19 cellular contexts compared by ENCODE assay signal in the genomic region with DNA sequence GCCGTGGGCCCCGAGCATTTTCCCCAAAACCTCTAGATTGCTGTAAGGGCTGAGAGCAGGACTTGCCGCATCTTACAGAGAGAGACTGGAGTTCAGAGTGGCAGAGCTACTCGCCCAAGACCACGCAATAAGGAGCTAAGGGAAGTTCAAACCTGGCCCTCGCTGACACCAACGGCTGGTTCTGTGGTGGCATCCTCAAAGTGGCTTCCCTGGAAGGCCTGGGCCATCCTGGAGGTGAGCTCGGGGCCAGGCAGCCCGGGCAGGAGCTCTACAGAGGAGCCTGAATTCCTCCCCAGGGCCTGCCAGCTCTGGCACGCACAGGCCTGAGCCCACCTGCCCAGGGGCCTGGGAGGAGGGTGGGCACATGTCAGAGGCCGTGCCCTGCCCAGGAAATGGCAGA.
DNase-seq lines count a peak whose midpoint lies in the region; ATAC-seq and TF ChIP-seq lines count a peak whose summit lies in the region.
"Had no signal": no experiment of that assay in that cellular context is flagged by ENCODE, and none has a peak within 500 bp of the region (broad histone marks: within the 10 kb centered on the region; RNA-seq: fewer than 3 reads in every experiment).

No MANE protein-coding gene starts in this region.

- no peak overlapping the region for H3K4me3 ChIP-seq in right atrium auricular region
- peak overlapping the region; percentile 61 for H3K4me3 ChIP-seq in coronary artery
- H3K4me3 ChIP-seq in naive thymus-derived CD4-positive, alpha-beta T cell (ENCODE audit: low read length) = no peak overlapping the region
- no peak overlapping the region for H3K4me3 ChIP-seq in vagina
- H3K4me3 ChIP-seq: tibial nerve had no signal

- H3K27ac ChIP-seq in right atrium auricular region (peak overlapping the region; percentile 53 to 55), coronary artery (peak overlapping the region; percentile 68 to 96), vagina (peak overlapping the region; percentile 69)
- no peak overlapping the region for H3K27ac ChIP-seq in naive thymus-derived CD4-positive, alpha-beta T cell (ENCODE audit: low read depth, low read length)
- H3K27ac ChIP-seq: 22Rv1 had no signal

- H3K4me3 Mint-ChIP-seq in naive thymus-derived CD4-positive, alpha-beta T cell = no peak overlapping the region
- H3K4me3 Mint-ChIP-seq: activated B cell treated with CpG ODN at 0.5 μM for 24 hours; activated naive CD8-positive, alpha-beta T cell treated with anti-CD3 and anti-CD28 coated beads, Interleukin-2, amount 50 U/mL, for 24 hours; activated T-helper 1 cell treated with anti-CD3 and anti-CD28 coated beads, Interleukin-12 subunit alpha, Interleukin-12 subunit beta, Interleukin-2, Interleukin-4 antibody, amounts not matched to agents 30 ng/mL and 10 ng/mL and 1 ng/mL, durations not matched to agents 14 hours and 24 hours and 36 hours; stimulated activated memory B cell treated with anti-CD40 and anti-IgM and Interleukin-4, amounts not matched to agents 10 μg/mL and 1 μg/mL and 100 μg/mL, for 72 hours had no signal

- intact Hi-C loops in Right ventricle myocardium superior (cut with DNase I) = no loop called here
- intact Hi-C loops in naive thymus-derived CD4-positive, alpha-beta T cell (cut with micrococcal nuclease) = no loop called here
- intact Hi-C loops in vagina (cut with DNase I) = no loop called here

- DNase-seq in right atrium auricular region (ENCODE audit: low spot score) (no peak), Right ventricle myocardium superior (no peak), coronary artery (ENCODE audit: low spot score) (no peak), vagina (ENCODE audit: extremely low spot score in 2 of 2) (no peak), NCI-H1436 treated with DMSO at 0.1 percent for 48 hours (lab: John Stamatoyannopoulos, UW) (no peak), NCI-H345 (lab: John Stamatoyannopoulos, UW) (no peak)
- no peak for DNase-seq in naive thymus-derived CD4-positive, alpha-beta T cell
- DNase-seq: activated B cell treated with CpG ODN at 0.5 μM for 24 hours; activated naive CD8-positive, alpha-beta T cell treated with anti-CD3 and anti-CD28 coated beads, Interleukin-2, amount 50 U/mL, for 24 hours; central memory CD4-positive, alpha-beta T cell; DMS79; effector CD8-positive, alpha-beta T cell; NCI-H146; posterior cingulate gyrus had no signal

- TF ChIP-seq CTCF in right atrium auricular region (IDR thresholded peaks at IDR 0.05) (no peak), coronary artery (IDR thresholded peaks at IDR 0.05) (no peak), vagina (IDR thresholded peaks at IDR 0.05) (no peak)

- TF ChIP-seq POLR2A in vagina (IDR thresholded peaks at IDR 0.05) = no peak

- H3K27ac Mint-ChIP-seq in naive thymus-derived CD4-positive, alpha-beta T cell = no peak overlapping the region
- H3K27ac Mint-ChIP-seq: activated B cell treated with CpG ODN at 0.5 μM for 24 hours; activated naive CD8-positive, alpha-beta T cell treated with anti-CD3 and anti-CD28 coated beads, Interleukin-2, amount 50 U/mL, for 24 hours; activated T-helper 1 cell treated with anti-CD3 and anti-CD28 coated beads, Interleukin-12 subunit alpha, Interleukin-12 subunit beta, Interleukin-2, Interleukin-4 antibody, amounts not matched to agents 30 ng/mL and 10 ng/mL and 1 ng/mL, durations not matched to agents 14 hours and 24 hours and 36 hours; stimulated activated memory B cell treated with anti-CD40 and anti-IgM and Interleukin-4, amounts not matched to agents 10 μg/mL and 1 μg/mL and 100 μg/mL, for 72 hours had no signal

- H3K27me3 Mint-ChIP-seq in naive thymus-derived CD4-positive, alpha-beta T cell = no peaks in the 10 kb centered on the region
- H3K27me3 Mint-ChIP-seq: activated naive CD8-positive, alpha-beta T cell treated with anti-CD3 and anti-CD28 coated beads, Interleukin-2, amount 50 U/mL, for 24 hours had no signal

- H3K9me3 ChIP-seq in right atrium auricular region = no peaks in the 10 kb centered on the region
- H3K9me3 ChIP-seq in naive thymus-derived CD4-positive, alpha-beta T cell (ENCODE audit: control insufficient read depth in 2 of 3, low read length in 3 of 3) = no peaks in the 10 kb centered on the region
- H3K9me3 ChIP-seq in vagina = no peaks in the 10 kb centered on the region
- H3K9me3 ChIP-seq: tibial nerve had no signal

- peaks cover 0 to 64% of the 10 kb centered on the region in 2 donors for H3K4me1 ChIP-seq in right atrium auricular region
- no peaks in the 10 kb centered on the region for H3K4me1 ChIP-seq in naive thymus-derived CD4-positive, alpha-beta T cell (ENCODE audit: control insufficient read depth in 2 of 2, insufficient read depth in 2 of 2, low read length in 2 of 2)
- peaks cover 57% of the 10 kb centered on the region for H3K4me1 ChIP-seq in vagina

- CTCF ChIA-PET in naive thymus-derived CD4-positive, alpha-beta T cell (lab: Charles Lee) = interaction anchor here (0.6 kb wide), 1 partner anchor 1648 kb away, joined by 6 read pairs; no protein-coding TSS in a partner anchor

- H3K27me3 ChIP-seq in right atrium auricular region = no peaks in the 10 kb centered on the region
- H3K27me3 ChIP-seq in naive thymus-derived CD4-positive, alpha-beta T cell (ENCODE audit: control insufficient read depth in 2 of 2, insufficient read depth in 2 of 2, low read length in 2 of 2) = no peaks in the 10 kb centered on the region
- H3K27me3 ChIP-seq in vagina = no peaks in the 10 kb centered on the region
- H3K27me3 ChIP-seq: tibial nerve had no signal

- H3K4me1 Mint-ChIP-seq in naive thymus-derived CD4-positive, alpha-beta T cell = peaks cover 0 to 4% (median 0%) of the 10 kb centered on the region in 7 donors
- H3K4me1 Mint-ChIP-seq: activated naive CD8-positive, alpha-beta T cell treated with anti-CD3 and anti-CD28 coated beads, Interleukin-2, amount 50 U/mL, for 24 hours had no signal

- POLR2A ChIA-PET in naive thymus-derived CD4-positive, alpha-beta T cell (lab: Charles Lee) = no interaction called here

- no peaks in the 10 kb centered on the region for H3K36me3 ChIP-seq in right atrium auricular region
- H3K36me3 ChIP-seq in naive thymus-derived CD4-positive, alpha-beta T cell (ENCODE audit: control insufficient read depth in 2 of 3, insufficient read depth in 3 of 3, low read length in 3 of 3) = no peaks in the 10 kb centered on the region
- H3K36me3 ChIP-seq in vagina = no peaks in the 10 kb centered on the region
- H3K36me3 ChIP-seq: tibial nerve had no signal

- H3K36me3 Mint-ChIP-seq in naive thymus-derived CD4-positive, alpha-beta T cell = no peaks in the 10 kb centered on the region
- H3K36me3 Mint-ChIP-seq: stimulated activated memory B cell treated with anti-CD40 and anti-IgM and Interleukin-4, amounts not matched to agents 10 μg/mL and 1 μg/mL and 100 μg/mL, for 72 hours had no signal

- ATAC-seq in Right ventricle myocardium superior (ENCODE audit: poor library complexity) (no peak), GM18909 (IDR thresholded peaks at IDR 0.05; ENCODE audit: poor library complexity, unreplicated experiment) (no peak)
- peak; percentile 16 for ATAC-seq in naive thymus-derived CD4-positive, alpha-beta T cell
- ATAC-seq: activated naive CD8-positive, alpha-beta T cell treated with anti-CD3 and anti-CD28 coated beads, Interleukin-2, amount 50 U/mL, for 24 hours; stimulated activated memory B cell treated with anti-CD40 and anti-IgM and Interleukin-4, amounts not matched to agents 10 μg/mL and 1 μg/mL and 100 μg/mL, for 72 hours had no signal

- H3K9me3 Mint-ChIP-seq in naive thymus-derived CD4-positive, alpha-beta T cell = no peaks in the 10 kb centered on the region
- H3K9me3 Mint-ChIP-seq: activated B cell treated with CpG ODN at 0.5 μM for 24 hours; activated naive CD8-positive, alpha-beta T cell treated with anti-CD3 and anti-CD28 coated beads, Interleukin-2, amount 50 U/mL, for 24 hours; activated T-helper 1 cell treated with anti-CD3 and anti-CD28 coated beads, Interleukin-12 subunit alpha, Interleukin-12 subunit beta, Interleukin-2, Interleukin-4 antibody, amounts not matched to agents 30 ng/mL and 10 ng/mL and 1 ng/mL, durations not matched to agents 14 hours and 24 hours and 36 hours; stimulated activated memory B cell treated with anti-CD40 and anti-IgM and Interleukin-4, amounts not matched to agents 10 μg/mL and 1 μg/mL and 100 μg/mL, for 72 hours had no signal
